ENCODE assay signal across 8 cellular contexts in genomic region chr10:132446195-132446581, GRCh38. TPM values are rescaled to one million over a fixed set of nuclear protein-coding genes. Genes with fewer than 3 reads are reported as not detected.
DNase-seq lines count a peak whose midpoint lies in the region; ATAC-seq and TF ChIP-seq lines count a peak whose summit lies in the region.

No MANE protein-coding gene starts in this region.

- no peak overlapping the region for H3K18ac ChIP-seq in H9 (ENCODE audit: insufficient read length, low read depth, low read length)

- H3K27ac Mint-ChIP-seq in MCF 10A (ENCODE audit: low read depth, unreplicated experiment) (peak overlapping the region; percentile 97), H9 (no peak overlapping the region; a peak in 1 of 7 replicates)
- peak overlapping the region; percentile 86 to 94 for H3K27ac Mint-ChIP-seq in activated naive CD4-positive, alpha-beta T cell treated with anti-CD3 and anti-CD28 coated beads, Interleukin-2, amount 50 U/mL, for 72 hours

- H3K4me1 ChIP-seq in mammary epithelial cell (ENCODE audit: insufficient read depth, low read length): peaks cover 19% of the 10 kb centered on the region
- H3K4me1 ChIP-seq in mucosa of stomach (ENCODE audit: control insufficient read depth, insufficient read depth, low read length): peaks cover 39% of the 10 kb centered on the region
- no peaks in the 10 kb centered on the region for H3K4me1 ChIP-seq in urinary bladder (ENCODE audit: insufficient read depth)
- peaks cover 4% of the 10 kb centered on the region; the same call in 1 of the 2 replicates for H3K4me1 ChIP-seq in H9 (ENCODE audit: insufficient read depth, low read length)

- H3K4me1 Mint-ChIP-seq in MCF 10A (ENCODE audit: insufficient read depth, unreplicated experiment): peaks cover 26% of the 10 kb centered on the region
- peaks cover 18 to 39% of the 10 kb centered on the region in 2 experiments for H3K4me1 Mint-ChIP-seq in H9

- H2BK120ac ChIP-seq in H9 (ENCODE audit: low read depth, low read length, poor library complexity, severe bottlenecking): no peak overlapping the region

- peak overlapping the region; percentile 41 for H3K4me3 Mint-ChIP-seq in MCF 10A (ENCODE audit: unreplicated experiment)
- no peak overlapping the region for H3K4me3 Mint-ChIP-seq in H9

- no peak overlapping the region for H2AFZ ChIP-seq in mammary epithelial cell (ENCODE audit: low read depth, low read length)
- no peak overlapping the region for H2AFZ ChIP-seq in H9 (ENCODE audit: low read length)

- no peaks in the 10 kb centered on the region for H3K79me1 ChIP-seq in H9 (ENCODE audit: insufficient read depth, low read depth, low read length, poor library complexity, severe bottlenecking)

- H3K4me2 ChIP-seq in mammary epithelial cell (ENCODE audit: insufficient read depth, low read depth, low read length) (no peak overlapping the region), H9 (ENCODE audit: insufficient read depth, insufficient read length, low read length) (no peak overlapping the region)

- no peak overlapping the region for H3K56ac ChIP-seq in H9 (ENCODE audit: insufficient read length, low read depth, low read length)

- no peak overlapping the region for H3K27ac ChIP-seq in mammary epithelial cell (ENCODE audit: insufficient read depth, low read depth, low read length)
- H3K27ac ChIP-seq in urinary bladder (ENCODE audit: low read depth): peak overlapping the region; percentile 96
- H3K27ac ChIP-seq in H9 (ENCODE audit: insufficient read length, low read depth, low read length): no peak overlapping the region

- H3K4me3 ChIP-seq in mammary epithelial cell (replicated peaks in 1 of 3; ENCODE audit: insufficient read depth in 1 of 3, low read depth in 2 of 3, low read length in 3 of 3): no peak overlapping the region
- H3K4me3 ChIP-seq in mucosa of stomach (ENCODE audit: low read length): no peak overlapping the region
- H3K4me3 ChIP-seq in urinary bladder (ENCODE audit: low read depth, low read length): no peak overlapping the region

- H3K23me2 ChIP-seq in H9 (ENCODE audit: insufficient read length, low read depth, low read length, poor library complexity, severe bottlenecking): no peaks in the 10 kb centered on the region

- no peaks in the 10 kb centered on the region for H3K9me3 Mint-ChIP-seq in MCF 10A (ENCODE audit: unreplicated experiment)
- H3K9me3 Mint-ChIP-seq in activated naive CD4-positive, alpha-beta T cell treated with anti-CD3 and anti-CD28 coated beads, Interleukin-2, amount 50 U/mL, for 72 hours: peaks cover 0 to 6% of the 10 kb centered on the region in 2 donors
- H3K9me3 Mint-ChIP-seq in H9: no peaks in the 10 kb centered on the region; a peak in 1 of 5 replicates

- TF ChIP-seq CTCF in MCF 10A (IDR thresholded peaks at IDR 0.05; ENCODE audit: unreplicated experiment) (no peak), mammary epithelial cell (conservative IDR thresholded peaks at IDR 0.05 in 1 of 2, IDR thresholded peaks at IDR 0.05 in 1 of 2; ENCODE audit: extremely low read depth in 1 of 2, insufficient read depth in 1 of 2, low read depth in 1 of 2, low read length in 2 of 2) (no peak), H9 (conservative IDR thresholded peaks at IDR 0.05) (no peak)

- no peak overlapping the region for H2AK5ac ChIP-seq in H9 (ENCODE audit: insufficient read length, low read length)

- H4K20me1 ChIP-seq in mammary epithelial cell (ENCODE audit: insufficient read depth, low read length) (no peaks in the 10 kb centered on the region), H9 (ENCODE audit: control insufficient read depth, insufficient read depth, insufficient read length) (peaks cover 5% of the 10 kb centered on the region)

- no peak overlapping the region for H3K14ac ChIP-seq in H9 (ENCODE audit: insufficient read depth, low read length)

- H3K36me3 Mint-ChIP-seq in MCF 10A (ENCODE audit: insufficient read depth, unreplicated experiment): no peaks in the 10 kb centered on the region
- H3K36me3 Mint-ChIP-seq in activated naive CD4-positive, alpha-beta T cell treated with anti-CD3 and anti-CD28 coated beads, Interleukin-2, amount 50 U/mL, for 72 hours: no peaks in the 10 kb centered on the region
- H3K36me3 Mint-ChIP-seq in H9 (ENCODE audit: insufficient read depth in 1 of 3, low read depth in 3 of 3): no peaks in the 10 kb centered on the region; a peak in 1 of 7 replicates

- no peak overlapping the region for H3K9ac ChIP-seq in mammary epithelial cell (ENCODE audit: insufficient read depth, low read length)
- H3K9ac ChIP-seq in mucosa of stomach (ENCODE audit: low read length): peak overlapping the region; percentile 79
- no peak overlapping the region for H3K9ac ChIP-seq in H9 (ENCODE audit: extremely low read depth, insufficient read length, low read length)

- H4K91ac ChIP-seq in H9 (ENCODE audit: insufficient read length, low read depth, low read length): no peak overlapping the region

- H3K36me3 ChIP-seq in mammary epithelial cell (ENCODE audit: insufficient read depth, low read length) (no peaks in the 10 kb centered on the region), mucosa of stomach (ENCODE audit: control insufficient read depth, insufficient read depth, low read length) (no peaks in the 10 kb centered on the region), urinary bladder (ENCODE audit: insufficient read depth) (no peaks in the 10 kb centered on the region)

- peaks cover 5% of the 10 kb centered on the region for H3K9me3 ChIP-seq in mammary epithelial cell (replicated peaks; ENCODE audit: insufficient read depth, low read length)
- no peaks in the 10 kb centered on the region for H3K9me3 ChIP-seq in mucosa of stomach (ENCODE audit: control insufficient read depth, low read length)
- no peaks in the 10 kb centered on the region for H3K9me3 ChIP-seq in H9 (ENCODE audit: control insufficient read depth, low read depth, low read length)

- no peak overlapping the region for H3T11ph ChIP-seq in H9 (ENCODE audit: low read length)

- POLR2A ChIA-PET in MCF 10A (lab: Yijun Ruan, JAX): interaction anchor here (0.6 to 3.3 kb wide), 4 partner anchors 27 to 465 kb away, joined by 3 to 32 read pairs (median 10); partner anchors contain the start of gene PWWP2B

- CTCF ChIA-PET in MCF 10A (lab: Yijun Ruan, JAX): interaction anchor here (0.6 to 3.7 kb wide), 8 partner anchors 9 to 57 kb away, joined by 3 to 26 read pairs (median 5); no protein-coding TSS in a partner anchor
- CTCF ChIA-PET in mammary epithelial cell (lab: Charles Lee; ENCODE audit: low non-redundant PET): no interaction called here

- H3K4ac ChIP-seq in H9 (ENCODE audit: low read depth, low read length): no peak overlapping the region

- H3K79me2 ChIP-seq in mammary epithelial cell (ENCODE audit: insufficient read depth, low read length) (no peaks in the 10 kb centered on the region), H9 (ENCODE audit: insufficient read depth, low read length) (no peaks in the 10 kb centered on the region)

- H2BK15ac ChIP-seq in H9 (ENCODE audit: low read depth, low read length): no peak overlapping the region

- H3K23ac ChIP-seq in H9 (ENCODE audit: insufficient read length, low read depth, low read length): no peak overlapping the region

- dilution Hi-C loops in mammary epithelial cell (cut with HindIII; ENCODE audit: low sequenced_read_pairs): no loop called here

- WGBS in mammary epithelial cell (ENCODE audit: low coverage, missing lambda C conversion rate): 81% methylated on average over 5 of the region's 17 CpGs
- WGBS in urinary bladder: 93% methylated on average over 17 of the region's 17 CpGs
- WGBS in H9 (ENCODE audit: extremely low coverage, insufficient read length, low lambda C conversion rate): no CpG with 5 or more reads among the region's 17 CpGs

- H4K5ac ChIP-seq in H9 (ENCODE audit: insufficient read length, low read depth, low read length): no peak overlapping the region

- no peak overlapping the region for H4K8ac ChIP-seq in H9 (replicated peaks; ENCODE audit: insufficient read length, low read depth, low read length)

- in situ Hi-C loops in mammary epithelial cell (cut with MboI; ENCODE audit: low sequenced_read_pairs in 2 of 2): loop anchor here in 1 of 2 donors (5.0 kb wide), 2 partner anchors 49 to 224 kb away; partner anchors contain the start of gene PWWP2B
- in situ Hi-C loops in G401 (cut with HindIII; ENCODE audit: low sequenced_read_pairs): no loop called here

- no peak overlapping the region for H2BK12ac ChIP-seq in H9 (ENCODE audit: insufficient read length, low read depth, low read length)

- BruUV-seq in MCF 10A (replicated peaks; lab: Mats Ljungman, UMichigan): no TSS peak
- no TSS peak for BruUV-seq in mammary epithelial cell (replicated peaks; lab: Mats Ljungman, UMichigan)

- H2BK5ac ChIP-seq in H9 (ENCODE audit: insufficient read length, low read length): no peak overlapping the region

- ATAC-seq in activated naive CD4-positive, alpha-beta T cell treated with anti-CD3 and anti-CD28 coated beads, Interleukin-2, amount 50 U/mL, for 72 hours: no peak

- no peaks in the 10 kb centered on the region for H3K27me3 ChIP-seq in mammary epithelial cell (ENCODE audit: insufficient read depth, low read length)
- H3K27me3 ChIP-seq in mucosa of stomach (ENCODE audit: control insufficient read depth, insufficient read depth, low read length): no peaks in the 10 kb centered on the region
- no peaks in the 10 kb centered on the region for H3K27me3 ChIP-seq in H9 (ENCODE audit: insufficient read depth, low read length)

- H3K27me3 Mint-ChIP-seq in MCF 10A (ENCODE audit: insufficient read depth, unreplicated experiment) (no peaks in the 10 kb centered on the region), H9 (ENCODE audit: low read depth) (no peaks in the 10 kb centered on the region; the same call in none of the 2 replicates)

- H2BK20ac ChIP-seq in H9 (ENCODE audit: low read depth, low read length, poor library complexity, severe bottlenecking): no peak overlapping the region

- intact Hi-C loops in MCF 10A (cut with micrococcal nuclease) (loop anchor here (1.0 kb wide), 1 partner anchor 49 kb away; the partner anchor contains the start of gene PWWP2B), mammary epithelial cell (cut with micrococcal nuclease) (loop anchor here (2.0 kb wide), 1 partner anchor 21 kb away; no protein-coding TSS in a partner anchor)

- no peak for DNase-seq in MCF 10A (ENCODE audit: unreplicated experiment)
- no peak for DNase-seq in mammary epithelial cell
- no peak for DNase-seq in activated naive CD4-positive, alpha-beta T cell treated with anti-CD3 and anti-CD28 coated beads, Interleukin-2, amount 50 U/mL, for 72 hours (ENCODE audit: low spot score in 2 of 2)
- DNase-seq in SW 1271 (lab: John Stamatoyannopoulos, UW): no peak
- DNase-seq in G401 (ENCODE audit: low spot score): no peak
- DNase-seq in H9: no peak

RNA-seq across cellular contexts. Expression of gene PWWP2B, which starts 49.2 kb away (rescaled TPM):
- total RNA-seq in MCF 10A (2022) (10.0 and 13.0 TPM in 2 replicates), mammary epithelial cell (10 to 100 TPM; 10.7 to 12.3 TPM), urinary bladder (6.8 TPM), H9 (2021) (9.5 and 10.0 TPM in 2 replicates)
- polyA plus RNA-seq in mammary epithelial cell (4.3 TPM), urinary bladder (16.6 TPM)
- polyA minus RNA-seq in mammary epithelial cell: 2.8 TPM
- total RNA-seq in activated naive CD4-positive, alpha-beta T cell treated with anti-CD3 and anti-CD28 coated beads, Interleukin-2, amount 50 U/mL, for 72 hours: 1 to 10 TPM in 1 of 2 donors, under 1 TPM in 1; 0.64 to 4.3 TPM
- total RNA-seq in G401 (2014; rRNA removed; shearing (Covaris generic)): 24.5 and 27.6 TPM in 2 replicates

Comparison
In these comparisons a context has a peak if more than half of its experiments do, and no peak if none do; other contexts are left out.
1. H3K27ac Mint-ChIP-seq: peak in MCF 10A (single experiment) and activated naive CD4-positive, alpha-beta T cell treated with anti-CD3 and anti-CD28 coated beads, Interleukin-2, amount 50 U/mL, for 72 hours (2 of 2); none in H9 (0 of 3).